Comparison of ENCODE assay signal across 11 cellular contexts in the genomic region with DNA sequence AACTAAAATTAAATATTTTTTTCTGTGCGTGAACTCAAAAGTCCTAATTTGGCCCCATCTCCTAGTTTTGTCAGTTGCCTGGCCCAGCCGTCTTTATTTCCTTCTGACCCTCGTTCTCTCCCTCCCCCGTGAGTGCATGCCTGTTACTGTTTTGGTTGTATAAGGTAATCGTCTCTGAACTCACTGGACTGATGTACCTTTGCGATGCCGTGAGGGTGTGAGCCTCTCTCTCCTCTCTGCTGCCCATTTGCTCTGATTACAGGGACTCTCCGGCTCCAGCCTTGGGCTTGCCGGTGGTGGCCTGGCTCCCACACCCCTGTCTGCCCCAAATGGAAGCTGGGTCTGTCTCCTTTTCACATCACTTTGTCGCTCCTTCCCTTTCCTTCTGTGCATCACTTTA.
DNase-seq lines count a peak whose midpoint lies in the region; ATAC-seq and TF ChIP-seq lines count a peak whose summit lies in the region.
"Had no signal": no experiment of that assay in that cellular context is flagged by ENCODE, and none has a peak within 500 bp of the region (broad histone marks: within the 10 kb centered on the region; RNA-seq: fewer than 3 reads in every experiment).

No MANE protein-coding gene starts in this region.

- H3K27me3 Mint-ChIP-seq in activated T-cell treated with anti-CD3 and anti-CD28 coated beads, Interleukin-2, amount 50 U/mL, for 24 hours, result no peaks in the 10 kb centered on the region
- H3K27me3 Mint-ChIP-seq in chondrocyte (ENCODE audit: low read depth) (no peaks in the 10 kb centered on the region), type B pancreatic cell (no peaks in the 10 kb centered on the region)

- H3K9me3 ChIP-seq in muscle layer of duodenum (ENCODE audit: control insufficient read depth in 1 of 2, low read length in 2 of 2), result no peaks in the 10 kb centered on the region

- TF ChIP-seq CTCF in chondrocyte (IDR thresholded peaks at IDR 0.05) (no peak), type B pancreatic cell (conservative IDR thresholded peaks at IDR 0.05) (no peak)

- no peak for DNase-seq in activated T-cell treated with anti-CD3 and anti-CD28 coated beads, Interleukin-2, amount 50 U/mL, for 24 hours
- no peak for DNase-seq in activated T-cell treated with anti-CD3 and anti-CD28 coated beads, Interleukin-2, amount 50 U/mL, for 48 hours
- no peak for DNase-seq in chondrocyte (ENCODE audit: low spot score)
- DNase-seq in type B pancreatic cell (ENCODE audit: extremely low spot score, unreplicated experiment), result no peak
- no peak for DNase-seq in NCI-H1930 (lab: John Stamatoyannopoulos, UW)
- no peak for DNase-seq in KBM-7
- DNase-seq: activated gamma-delta T cell had no signal

- no peaks in the 10 kb centered on the region for H3K9me3 Mint-ChIP-seq in activated T-cell treated with anti-CD3 and anti-CD28 coated beads, Interleukin-2, amount 50 U/mL, for 24 hours
- H3K9me3 Mint-ChIP-seq in chondrocyte (ENCODE audit: low read depth), result no peaks in the 10 kb centered on the region
- no peaks in the 10 kb centered on the region for H3K9me3 Mint-ChIP-seq in type B pancreatic cell
- H3K9me3 Mint-ChIP-seq: neural progenitor cell had no signal

- no peaks in the 10 kb centered on the region for H3K27me3 ChIP-seq in muscle layer of duodenum (ENCODE audit: low read depth, low read length)
- H3K27me3 ChIP-seq: neural progenitor cell had no signal

- H3K27ac ChIP-seq in muscle layer of duodenum (ENCODE audit: low read length), result peak overlapping the region; percentile 78
- H3K27ac ChIP-seq: neural progenitor cell, SK-N-MC had no signal

- ATAC-seq in GM19397 (IDR thresholded peaks at IDR 0.05; ENCODE audit: unreplicated experiment), result no peak

- H3K4me3 Mint-ChIP-seq in activated T-cell treated with anti-CD3 and anti-CD28 coated beads, Interleukin-2, amount 50 U/mL, for 24 hours, result no peak overlapping the region
- H3K4me3 Mint-ChIP-seq in chondrocyte (ENCODE audit: unreplicated experiment), result peak overlapping the region; percentile 2
- H3K4me3 Mint-ChIP-seq in type B pancreatic cell, result peak overlapping the region; percentile 46
- H3K4me3 Mint-ChIP-seq: neural progenitor cell had no signal

- H3K36me3 Mint-ChIP-seq in activated T-cell treated with anti-CD3 and anti-CD28 coated beads, Interleukin-2, amount 50 U/mL, for 24 hours (ENCODE audit: low read depth), result peaks cover 71% of the 10 kb centered on the region
- H3K36me3 Mint-ChIP-seq in chondrocyte (ENCODE audit: low read depth) (peaks cover 9% of the 10 kb centered on the region), type B pancreatic cell (peaks cover 7% of the 10 kb centered on the region)

- no peaks in the 10 kb centered on the region for H3K36me3 ChIP-seq in muscle layer of duodenum (ENCODE audit: control insufficient read depth in 1 of 2, insufficient read depth in 2 of 2, low read length in 2 of 2)
- H3K36me3 ChIP-seq: neural progenitor cell had no signal

- peaks cover 71% of the 10 kb centered on the region for H3K4me1 Mint-ChIP-seq in activated T-cell treated with anti-CD3 and anti-CD28 coated beads, Interleukin-2, amount 50 U/mL, for 24 hours (ENCODE audit: low read depth)
- H3K4me1 Mint-ChIP-seq in chondrocyte (ENCODE audit: low read depth) (peaks cover 53% of the 10 kb centered on the region), type B pancreatic cell (ENCODE audit: unreplicated experiment) (peaks cover 43% of the 10 kb centered on the region)

- in situ Hi-C loops in KBM-7 (cut with MboI; ENCODE audit: low pct_unique_long_range_greater_than_20kb, low sequenced_read_pairs), result no loop called here

- peak overlapping the region; percentile 88 for H3K27ac Mint-ChIP-seq in activated T-cell treated with anti-CD3 and anti-CD28 coated beads, Interleukin-2, amount 50 U/mL, for 24 hours
- peak overlapping the region; percentile 63 for H3K27ac Mint-ChIP-seq in chondrocyte (ENCODE audit: unreplicated experiment)
- H3K27ac Mint-ChIP-seq in type B pancreatic cell, result peak overlapping the region; percentile 26
- H3K27ac Mint-ChIP-seq: neural progenitor cell had no signal

- H3K4me3 ChIP-seq in muscle layer of duodenum (ENCODE audit: low read depth in 1 of 2, low read length in 2 of 2), result no peak overlapping the region
- H3K4me3 ChIP-seq: neural progenitor cell, SK-N-MC had no signal

- H3K4me1 ChIP-seq in muscle layer of duodenum (ENCODE audit: control insufficient read depth in 1 of 2, insufficient read depth in 2 of 2, low read length in 2 of 2), result peaks cover 0 to 48% of the 10 kb centered on the region in 2 donors

Comparison
In these comparisons a context has a peak if more than half of its experiments do, and no peak if none do; other contexts are left out.
1. H3K27ac Mint-ChIP-seq: peak in every context shown above with its lines; median percentile 88 in activated T-cell treated with anti-CD3 and anti-CD28 coated beads, Interleukin-2, amount 50 U/mL, for 24 hours; 63 in chondrocyte; 26 in type B pancreatic cell.